ENCODE assay signal across 8 cellular contexts in the genomic region with DNA sequence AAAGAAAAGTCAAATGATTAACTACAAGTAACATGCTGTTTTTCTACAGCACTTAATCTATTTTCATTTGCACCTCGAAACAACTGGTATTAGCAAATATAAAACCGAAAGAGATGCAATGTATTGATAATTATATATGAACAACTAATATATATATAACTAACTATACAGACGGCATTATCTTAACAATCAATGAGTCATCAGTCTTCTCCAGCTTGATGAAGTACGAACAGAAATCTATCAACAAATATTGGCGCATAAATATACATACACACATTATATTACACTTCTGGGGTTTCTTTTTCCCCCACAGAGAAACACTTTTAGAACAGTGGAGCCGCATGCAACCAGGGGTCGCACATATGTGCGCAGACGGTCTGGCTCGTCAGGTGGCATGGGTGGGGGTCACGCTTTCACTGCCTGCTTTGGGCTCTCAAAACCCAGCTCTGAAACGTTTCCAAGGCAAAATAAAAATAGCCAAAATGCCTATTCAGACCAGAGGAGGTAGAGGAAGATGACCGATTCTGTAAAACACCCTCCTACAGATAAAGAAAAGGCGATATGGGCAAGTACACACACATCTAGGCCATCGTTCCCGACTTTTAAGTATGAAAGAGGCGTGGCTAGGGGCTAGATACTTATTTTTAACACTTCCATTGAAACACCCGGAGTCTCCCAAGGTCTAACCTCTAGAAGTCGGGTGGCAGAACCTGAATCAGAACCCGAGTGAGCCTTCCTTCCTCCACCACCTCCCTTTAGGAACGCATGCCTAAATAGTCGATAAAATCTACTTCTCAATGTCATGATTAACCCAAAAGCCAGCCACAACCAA. TPM values are rescaled to one million over a fixed set of nuclear protein-coding genes. Genes with fewer than 3 reads are reported as not detected.
DNase-seq lines count a peak whose midpoint lies in the region; ATAC-seq and TF ChIP-seq lines count a peak whose summit lies in the region.

No MANE protein-coding gene starts in this region.

- peak overlapping the region; percentile 73 for H3K27ac Mint-ChIP-seq in activated CD8-positive, alpha-beta memory T cell treated with anti-CD3 and anti-CD28 coated beads, Interleukin-2, amount 10 ng/mL, durations not matched to agents 7 days and 5 days
- H3K27ac Mint-ChIP-seq in glutamatergic neuron (ENCODE audit: unreplicated experiment): peak overlapping the region; percentile 94

- H3K36me3 Mint-ChIP-seq in activated CD8-positive, alpha-beta memory T cell treated with anti-CD3 and anti-CD28 coated beads, Interleukin-2, amount 10 ng/mL, durations not matched to agents 7 days and 5 days: peaks cover 1% of the 10 kb centered on the region
- H3K36me3 Mint-ChIP-seq in glutamatergic neuron (ENCODE audit: unreplicated experiment): no peaks in the 10 kb centered on the region

- DNase-seq in activated CD8-positive, alpha-beta memory T cell treated with anti-CD3 and anti-CD28 coated beads, Interleukin-2, amount 10 ng/mL, durations not matched to agents 7 days and 5 days: no peak
- no peak for DNase-seq in activated CD8-positive, alpha-beta memory T cell treated with anti-CD3 and anti-CD28 coated beads, Interleukin-2, amount 50 U/mL, for 48 hours
- DNase-seq in glutamatergic neuron (peak; percentile 54), smooth muscle cell (lab: John Stamatoyannopoulos, UW; ENCODE audit: unreplicated experiment) (no peak), GM10248 (ENCODE audit: extremely low spot score) (no peak), retina (no peak)

- WGBS in smooth muscle cell (ENCODE audit: low lambda C conversion rate): 16% methylated on average over 22 of the region's 22 CpGs

- peaks cover 7% of the 10 kb centered on the region for H3K27me3 Mint-ChIP-seq in activated CD8-positive, alpha-beta memory T cell treated with anti-CD3 and anti-CD28 coated beads, Interleukin-2, amount 10 ng/mL, durations not matched to agents 7 days and 5 days
- peaks cover 8% of the 10 kb centered on the region for H3K27me3 Mint-ChIP-seq in glutamatergic neuron (ENCODE audit: unreplicated experiment)

- H3K4me1 Mint-ChIP-seq in activated CD8-positive, alpha-beta memory T cell treated with anti-CD3 and anti-CD28 coated beads, Interleukin-2, amount 10 ng/mL, durations not matched to agents 7 days and 5 days: peaks cover 57% of the 10 kb centered on the region
- H3K4me1 Mint-ChIP-seq in glutamatergic neuron (ENCODE audit: low read depth, unreplicated experiment): peaks cover 21% of the 10 kb centered on the region

- peak overlapping the region; percentile 65 for H2AFZ ChIP-seq in smooth muscle cell (ENCODE audit: low read depth)

- no peaks in the 10 kb centered on the region for H3K9me3 Mint-ChIP-seq in activated CD8-positive, alpha-beta memory T cell treated with anti-CD3 and anti-CD28 coated beads, Interleukin-2, amount 10 ng/mL, durations not matched to agents 7 days and 5 days (ENCODE audit: low read depth)
- H3K9me3 Mint-ChIP-seq in glutamatergic neuron (ENCODE audit: unreplicated experiment): peaks cover 14% of the 10 kb centered on the region

- peaks cover 14% of the 10 kb centered on the region for H3K4me1 ChIP-seq in smooth muscle cell (ENCODE audit: low read depth)

- no peak for ATAC-seq in activated CD8-positive, alpha-beta memory T cell treated with anti-CD3 and anti-CD28 coated beads, Interleukin-2, amount 10 ng/mL, durations not matched to agents 7 days and 5 days
- ATAC-seq in HG03457 (IDR thresholded peaks at IDR 0.05; ENCODE audit: unreplicated experiment): no peak

- peaks cover 61% of the 10 kb centered on the region for H3K79me2 ChIP-seq in smooth muscle cell (ENCODE audit: low read depth)

- peak overlapping the region; percentile 82 for H3K4me2 ChIP-seq in smooth muscle cell

- peaks cover 58% of the 10 kb centered on the region for H4K20me1 ChIP-seq in smooth muscle cell (ENCODE audit: low read depth)

- H3K27me3 ChIP-seq in smooth muscle cell (ENCODE audit: low read depth): no peaks in the 10 kb centered on the region

- CTCF ChIA-PET in activated CD8-positive, alpha-beta memory T cell treated with anti-CD3 and anti-CD28 coated beads, Interleukin-2, amount 10 ng/mL, durations not matched to agents 7 days and 5 days (lab: Charles Lee): interaction anchor here (0.9 to 2.0 kb wide), 3 partner anchors 8 to 127 kb away, joined by 3 to 7 read pairs (median 4); no protein-coding TSS in a partner anchor
- CTCF ChIA-PET in GM10248 (lab: Yijun Ruan, JAX): no interaction called here

- peak overlapping the region; percentile 19 for H3K9ac ChIP-seq in smooth muscle cell (ENCODE audit: low read depth)

- TF ChIP-seq CTCF in WI38 (IDR thresholded peaks at IDR 0.05; ENCODE audit: low read depth, low read length): no peak
- TF ChIP-seq CTCF in glutamatergic neuron (IDR thresholded peaks at IDR 0.05; ENCODE audit: partially characterized antibody, unreplicated experiment): no peak
- no peak for TF ChIP-seq CTCF in smooth muscle cell (IDR thresholded peaks at IDR 0.05; ENCODE audit: borderline replicate concordance, insufficient read depth, poor library complexity, severe bottlenecking)
- no peak for TF ChIP-seq CTCF in GM10248 (IDR thresholded peaks at IDR 0.05; ENCODE audit: control extremely low read depth, extremely low read depth, low read depth, missing control alignments)

- H3K36me3 ChIP-seq in smooth muscle cell (ENCODE audit: low read depth): no peaks in the 10 kb centered on the region

- peak overlapping the region; percentile 4 for H3K27ac ChIP-seq in smooth muscle cell (ENCODE audit: low read depth)

- peaks cover 4% of the 10 kb centered on the region for H3F3A ChIP-seq in smooth muscle cell (ENCODE audit: low read depth)

- no peaks in the 10 kb centered on the region for H3K9me3 ChIP-seq in smooth muscle cell (replicated peaks; ENCODE audit: low read depth)

- POLR2A ChIA-PET in GM10248 (lab: Yijun Ruan, JAX): no interaction called here

- H3K4me3 Mint-ChIP-seq in activated CD8-positive, alpha-beta memory T cell treated with anti-CD3 and anti-CD28 coated beads, Interleukin-2, amount 10 ng/mL, durations not matched to agents 7 days and 5 days: peak overlapping the region; percentile 82
- peak overlapping the region; percentile 96 for H3K4me3 Mint-ChIP-seq in glutamatergic neuron (ENCODE audit: unreplicated experiment)

- H3K4me3 ChIP-seq in WI38 (ENCODE audit: low read depth, low read length) (peak overlapping the region; percentile 70), smooth muscle cell (peak overlapping the region; percentile 95)

RNA-seq across cellular contexts. Expression of a gene that starts 1.6 kb away (rescaled TPM):
- total RNA-seq in activated CD8-positive, alpha-beta memory T cell treated with anti-CD3 and anti-CD28 coated beads, Interleukin-2, amount 10 ng/mL, durations not matched to agents 7 days and 5 days: 1 to 10 TPM; 3.0 to 7.8 TPM
- total RNA-seq in glutamatergic neuron (ENCODE audit: unreplicated experiment) (41.9 TPM), smooth muscle cell (32.7 and 46.2 TPM in 2 replicates)
- polyA plus RNA-seq in smooth muscle cell: 10.5 and 14.5 TPM in 2 replicates
